In the genomic region with DNA sequence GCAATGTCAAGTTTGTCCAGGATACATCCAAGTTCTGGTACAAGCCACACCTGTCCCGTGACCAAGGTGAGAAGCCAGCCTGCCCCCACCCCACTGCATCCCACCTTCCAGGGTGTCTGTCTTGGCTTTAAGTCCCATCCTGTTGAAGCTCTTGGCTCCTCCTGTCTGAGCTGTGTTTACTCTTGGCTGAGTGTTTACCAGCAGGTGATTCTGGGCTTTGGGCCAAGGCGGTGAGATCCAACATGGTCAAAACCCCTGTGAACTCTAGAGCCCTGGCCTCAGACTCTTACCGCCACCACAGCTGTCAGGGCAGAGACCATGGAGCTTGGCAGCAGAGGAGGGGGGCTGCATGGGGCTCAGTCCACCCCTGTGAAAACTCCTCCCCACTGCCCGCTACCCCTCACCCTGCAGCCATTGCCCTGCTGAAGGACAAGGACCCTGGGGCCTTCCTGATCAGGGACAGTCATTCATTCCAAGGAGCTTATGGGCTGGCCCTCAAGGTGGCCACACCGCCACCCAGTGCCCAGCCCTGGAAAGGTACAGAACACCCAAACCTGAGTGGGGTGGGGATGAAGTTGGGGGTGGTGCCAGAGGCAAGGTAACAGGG, we compare ENCODE assay signal across 1 cellular context.
TF ChIP-seq lines count a peak whose summit lies in the region.

No MANE protein-coding gene starts in this region.

TF ChIP-seq in HepG2, 621 proteins besides CTCF, POLR2A, EP300 and RAD21 (continued from another document and continues in another):
- TF ChIP-seq, protein P1, sequence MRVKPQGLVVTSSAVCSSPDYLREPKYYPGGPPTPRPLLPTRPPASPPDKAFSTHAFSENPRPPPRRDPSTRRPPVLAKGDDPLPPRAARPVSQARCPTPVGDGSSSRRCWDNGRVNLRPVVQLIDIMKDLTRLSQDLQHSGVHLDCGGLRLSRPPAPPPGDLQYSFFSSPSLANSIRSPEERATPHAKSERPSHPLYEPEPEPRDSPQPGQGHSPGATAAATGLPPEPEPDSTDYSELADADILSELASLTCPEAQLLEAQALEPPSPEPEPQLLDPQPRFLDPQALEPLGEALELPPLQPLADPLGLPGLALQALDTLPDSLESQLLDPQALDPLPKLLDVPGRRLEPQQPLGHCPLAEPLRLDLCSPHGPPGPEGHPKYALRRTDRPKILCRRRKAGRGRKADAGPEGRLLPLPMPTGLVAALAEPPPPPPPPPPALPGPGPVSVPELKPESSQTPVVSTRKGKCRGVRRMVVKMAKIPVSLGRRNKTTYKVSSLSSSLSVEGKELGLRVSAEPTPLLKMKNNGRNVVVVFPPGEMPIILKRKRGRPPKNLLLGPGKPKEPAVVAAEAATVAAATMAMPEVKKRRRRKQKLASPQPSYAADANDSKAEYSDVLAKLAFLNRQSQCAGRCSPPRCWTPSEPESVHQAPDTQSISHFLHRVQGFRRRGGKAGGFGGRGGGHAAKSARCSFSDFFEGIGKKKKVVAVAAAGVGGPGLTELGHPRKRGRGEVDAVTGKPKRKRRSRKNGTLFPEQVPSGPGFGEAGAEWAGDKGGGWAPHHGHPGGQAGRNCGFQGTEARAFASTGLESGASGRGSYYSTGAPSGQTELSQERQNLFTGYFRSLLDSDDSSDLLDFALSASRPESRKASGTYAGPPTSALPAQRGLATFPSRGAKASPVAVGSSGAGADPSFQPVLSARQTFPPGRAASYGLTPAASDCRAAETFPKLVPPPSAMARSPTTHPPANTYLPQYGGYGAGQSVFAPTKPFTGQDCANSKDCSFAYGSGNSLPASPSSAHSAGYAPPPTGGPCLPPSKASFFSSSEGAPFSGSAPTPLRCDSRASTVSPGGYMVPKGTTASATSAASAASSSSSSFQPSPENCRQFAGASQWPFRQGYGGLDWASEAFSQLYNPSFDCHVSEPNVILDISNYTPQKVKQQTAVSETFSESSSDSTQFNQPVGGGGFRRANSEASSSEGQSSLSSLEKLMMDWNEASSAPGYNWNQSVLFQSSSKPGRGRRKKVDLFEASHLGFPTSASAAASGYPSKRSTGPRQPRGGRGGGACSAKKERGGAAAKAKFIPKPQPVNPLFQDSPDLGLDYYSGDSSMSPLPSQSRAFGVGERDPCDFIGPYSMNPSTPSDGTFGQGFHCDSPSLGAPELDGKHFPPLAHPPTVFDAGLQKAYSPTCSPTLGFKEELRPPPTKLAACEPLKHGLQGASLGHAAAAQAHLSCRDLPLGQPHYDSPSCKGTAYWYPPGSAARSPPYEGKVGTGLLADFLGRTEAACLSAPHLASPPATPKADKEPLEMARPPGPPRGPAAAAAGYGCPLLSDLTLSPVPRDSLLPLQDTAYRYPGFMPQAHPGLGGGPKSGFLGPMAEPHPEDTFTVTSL (CRISPR knock-in tag; IDR thresholded peaks at IDR 0.05; ENCODE audit: borderline replicate concordance), result peak; percentile 82; the same call in 1 of the 2 replicates
- TF ChIP-seq, protein P2, sequence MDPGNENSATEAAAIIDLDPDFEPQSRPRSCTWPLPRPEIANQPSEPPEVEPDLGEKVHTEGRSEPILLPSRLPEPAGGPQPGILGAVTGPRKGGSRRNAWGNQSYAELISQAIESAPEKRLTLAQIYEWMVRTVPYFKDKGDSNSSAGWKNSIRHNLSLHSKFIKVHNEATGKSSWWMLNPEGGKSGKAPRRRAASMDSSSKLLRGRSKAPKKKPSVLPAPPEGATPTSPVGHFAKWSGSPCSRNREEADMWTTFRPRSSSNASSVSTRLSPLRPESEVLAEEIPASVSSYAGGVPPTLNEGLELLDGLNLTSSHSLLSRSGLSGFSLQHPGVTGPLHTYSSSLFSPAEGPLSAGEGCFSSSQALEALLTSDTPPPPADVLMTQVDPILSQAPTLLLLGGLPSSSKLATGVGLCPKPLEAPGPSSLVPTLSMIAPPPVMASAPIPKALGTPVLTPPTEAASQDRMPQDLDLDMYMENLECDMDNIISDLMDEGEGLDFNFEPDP (CRISPR knock-in tag; conservative IDR thresholded peaks at IDR 0.05), result no peak
- TF ChIP-seq NFYB (CRISPR knock-in tag; IDR thresholded peaks at IDR 0.05) (no peak), ZMAT3 (CRISPR knock-in tag; conservative IDR thresholded peaks at IDR 0.05) (no peak), MLLT10 (CRISPR knock-in tag; IDR thresholded peaks at IDR 0.05) (no peak), IKZF1 (IDR thresholded peaks at IDR 0.05) (no peak), TSC22D2 (CRISPR knock-in tag; IDR thresholded peaks at IDR 0.05; ENCODE audit: borderline replicate concordance) (no peak), ZNF382 (CRISPR knock-in tag; IDR thresholded peaks at IDR 0.05; ENCODE audit: borderline replicate concordance) (no peak), ZNF432 (CRISPR knock-in tag; IDR thresholded peaks at IDR 0.05; ENCODE audit: borderline replicate concordance) (no peak), JUN (CRISPR knock-in tag; IDR thresholded peaks at IDR 0.05) (no peak), KAT2B (IDR thresholded peaks at IDR 0.05; ENCODE audit: borderline replicate concordance, low read depth, low read length) (no peak), NR2F1 (CRISPR knock-in tag; IDR thresholded peaks at IDR 0.05) (peak; percentile 35 to 52; a peak in 2 of 4 replicates), ZNF589 (CRISPR knock-in tag; conservative IDR thresholded peaks at IDR 0.05) (no peak), ZNF891 (CRISPR knock-in tag; IDR thresholded peaks at IDR 0.05) (no peak), GATAD1 (CRISPR knock-in tag; IDR thresholded peaks at IDR 0.05) (peak; percentile 62; the same call in 1 of the 2 replicates), NFIC (IDR thresholded peaks at IDR 0.05; ENCODE audit: low read length) (peak; percentile 94), HNRNPL (IDR thresholded peaks at IDR 0.05; ENCODE audit: low read depth, low read length) (peak; percentile 78)
- TF ChIP-seq, protein P3, sequence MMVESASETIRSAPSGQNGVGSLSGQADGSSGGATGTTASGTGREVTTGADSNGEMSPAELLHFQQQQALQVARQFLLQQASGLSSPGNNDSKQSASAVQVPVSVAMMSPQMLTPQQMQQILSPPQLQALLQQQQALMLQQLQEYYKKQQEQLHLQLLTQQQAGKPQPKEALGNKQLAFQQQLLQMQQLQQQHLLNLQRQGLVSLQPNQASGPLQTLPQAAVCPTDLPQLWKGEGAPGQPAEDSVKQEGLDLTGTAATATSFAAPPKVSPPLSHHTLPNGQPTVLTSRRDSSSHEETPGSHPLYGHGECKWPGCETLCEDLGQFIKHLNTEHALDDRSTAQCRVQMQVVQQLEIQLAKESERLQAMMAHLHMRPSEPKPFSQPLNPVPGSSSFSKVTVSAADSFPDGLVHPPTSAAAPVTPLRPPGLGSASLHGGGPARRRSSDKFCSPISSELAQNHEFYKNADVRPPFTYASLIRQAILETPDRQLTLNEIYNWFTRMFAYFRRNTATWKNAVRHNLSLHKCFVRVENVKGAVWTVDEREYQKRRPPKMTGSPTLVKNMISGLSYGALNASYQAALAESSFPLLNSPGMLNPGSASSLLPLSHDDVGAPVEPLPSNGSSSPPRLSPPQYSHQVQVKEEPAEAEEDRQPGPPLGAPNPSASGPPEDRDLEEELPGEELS (CRISPR knock-in tag; IDR thresholded peaks at IDR 0.05), result peak; percentile 93
- TF ChIP-seq, protein P4, sequence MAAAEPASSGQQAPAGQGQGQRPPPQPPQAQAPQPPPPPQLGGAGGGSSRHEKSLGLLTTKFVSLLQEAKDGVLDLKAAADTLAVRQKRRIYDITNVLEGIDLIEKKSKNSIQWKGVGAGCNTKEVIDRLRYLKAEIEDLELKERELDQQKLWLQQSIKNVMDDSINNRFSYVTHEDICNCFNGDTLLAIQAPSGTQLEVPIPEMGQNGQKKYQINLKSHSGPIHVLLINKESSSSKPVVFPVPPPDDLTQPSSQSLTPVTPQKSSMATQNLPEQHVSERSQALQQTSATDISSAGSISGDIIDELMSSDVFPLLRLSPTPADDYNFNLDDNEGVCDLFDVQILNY (CRISPR knock-in tag; conservative IDR thresholded peaks at IDR 0.05), result no peak
- TF ChIP-seq, protein P5, sequence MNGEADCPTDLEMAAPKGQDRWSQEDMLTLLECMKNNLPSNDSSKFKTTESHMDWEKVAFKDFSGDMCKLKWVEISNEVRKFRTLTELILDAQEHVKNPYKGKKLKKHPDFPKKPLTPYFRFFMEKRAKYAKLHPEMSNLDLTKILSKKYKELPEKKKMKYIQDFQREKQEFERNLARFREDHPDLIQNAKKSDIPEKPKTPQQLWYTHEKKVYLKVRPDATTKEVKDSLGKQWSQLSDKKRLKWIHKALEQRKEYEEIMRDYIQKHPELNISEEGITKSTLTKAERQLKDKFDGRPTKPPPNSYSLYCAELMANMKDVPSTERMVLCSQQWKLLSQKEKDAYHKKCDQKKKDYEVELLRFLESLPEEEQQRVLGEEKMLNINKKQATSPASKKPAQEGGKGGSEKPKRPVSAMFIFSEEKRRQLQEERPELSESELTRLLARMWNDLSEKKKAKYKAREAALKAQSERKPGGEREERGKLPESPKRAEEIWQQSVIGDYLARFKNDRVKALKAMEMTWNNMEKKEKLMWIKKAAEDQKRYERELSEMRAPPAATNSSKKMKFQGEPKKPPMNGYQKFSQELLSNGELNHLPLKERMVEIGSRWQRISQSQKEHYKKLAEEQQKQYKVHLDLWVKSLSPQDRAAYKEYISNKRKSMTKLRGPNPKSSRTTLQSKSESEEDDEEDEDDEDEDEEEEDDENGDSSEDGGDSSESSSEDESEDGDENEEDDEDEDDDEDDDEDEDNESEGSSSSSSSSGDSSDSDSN (CRISPR knock-in tag; IDR thresholded peaks at IDR 0.05), result peak; percentile 44
- TF ChIP-seq, protein P6, sequence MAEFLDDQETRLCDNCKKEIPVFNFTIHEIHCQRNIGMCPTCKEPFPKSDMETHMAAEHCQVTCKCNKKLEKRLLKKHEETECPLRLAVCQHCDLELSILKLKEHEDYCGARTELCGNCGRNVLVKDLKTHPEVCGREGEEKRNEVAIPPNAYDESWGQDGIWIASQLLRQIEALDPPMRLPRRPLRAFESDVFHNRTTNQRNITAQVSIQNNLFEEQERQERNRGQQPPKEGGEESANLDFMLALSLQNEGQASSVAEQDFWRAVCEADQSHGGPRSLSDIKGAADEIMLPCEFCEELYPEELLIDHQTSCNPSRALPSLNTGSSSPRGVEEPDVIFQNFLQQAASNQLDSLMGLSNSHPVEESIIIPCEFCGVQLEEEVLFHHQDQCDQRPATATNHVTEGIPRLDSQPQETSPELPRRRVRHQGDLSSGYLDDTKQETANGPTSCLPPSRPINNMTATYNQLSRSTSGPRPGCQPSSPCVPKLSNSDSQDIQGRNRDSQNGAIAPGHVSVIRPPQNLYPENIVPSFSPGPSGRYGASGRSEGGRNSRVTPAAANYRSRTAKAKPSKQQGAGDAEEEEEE (CRISPR knock-in tag; IDR thresholded peaks at IDR 0.05; ENCODE audit: borderline replicate concordance), result no peak
- TF ChIP-seq, protein P7, sequence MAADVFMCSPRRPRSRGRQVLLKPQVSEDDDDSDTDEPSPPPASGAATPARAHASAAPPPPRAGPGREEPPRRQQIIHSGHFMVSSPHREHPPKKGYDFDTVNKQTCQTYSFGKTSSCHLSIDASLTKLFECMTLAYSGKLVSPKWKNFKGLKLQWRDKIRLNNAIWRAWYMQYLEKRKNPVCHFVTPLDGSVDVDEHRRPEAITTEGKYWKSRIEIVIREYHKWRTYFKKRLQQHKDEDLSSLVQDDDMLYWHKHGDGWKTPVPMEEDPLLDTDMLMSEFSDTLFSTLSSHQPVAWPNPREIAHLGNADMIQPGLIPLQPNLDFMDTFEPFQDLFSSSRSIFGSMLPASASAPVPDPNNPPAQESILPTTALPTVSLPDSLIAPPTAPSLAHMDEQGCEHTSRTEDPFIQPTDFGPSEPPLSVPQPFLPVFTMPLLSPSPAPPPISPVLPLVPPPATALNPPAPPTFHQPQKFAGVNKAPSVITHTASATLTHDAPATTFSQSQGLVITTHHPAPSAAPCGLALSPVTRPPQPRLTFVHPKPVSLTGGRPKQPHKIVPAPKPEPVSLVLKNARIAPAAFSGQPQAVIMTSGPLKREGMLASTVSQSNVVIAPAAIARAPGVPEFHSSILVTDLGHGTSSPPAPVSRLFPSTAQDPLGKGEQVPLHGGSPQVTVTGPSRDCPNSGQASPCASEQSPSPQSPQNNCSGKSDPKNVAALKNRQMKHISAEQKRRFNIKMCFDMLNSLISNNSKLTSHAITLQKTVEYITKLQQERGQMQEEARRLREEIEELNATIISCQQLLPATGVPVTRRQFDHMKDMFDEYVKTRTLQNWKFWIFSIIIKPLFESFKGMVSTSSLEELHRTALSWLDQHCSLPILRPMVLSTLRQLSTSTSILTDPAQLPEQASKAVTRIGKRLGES (CRISPR knock-in tag; IDR thresholded peaks at IDR 0.05; ENCODE audit: borderline replicate concordance), result no peak
- TF ChIP-seq, protein P8, sequence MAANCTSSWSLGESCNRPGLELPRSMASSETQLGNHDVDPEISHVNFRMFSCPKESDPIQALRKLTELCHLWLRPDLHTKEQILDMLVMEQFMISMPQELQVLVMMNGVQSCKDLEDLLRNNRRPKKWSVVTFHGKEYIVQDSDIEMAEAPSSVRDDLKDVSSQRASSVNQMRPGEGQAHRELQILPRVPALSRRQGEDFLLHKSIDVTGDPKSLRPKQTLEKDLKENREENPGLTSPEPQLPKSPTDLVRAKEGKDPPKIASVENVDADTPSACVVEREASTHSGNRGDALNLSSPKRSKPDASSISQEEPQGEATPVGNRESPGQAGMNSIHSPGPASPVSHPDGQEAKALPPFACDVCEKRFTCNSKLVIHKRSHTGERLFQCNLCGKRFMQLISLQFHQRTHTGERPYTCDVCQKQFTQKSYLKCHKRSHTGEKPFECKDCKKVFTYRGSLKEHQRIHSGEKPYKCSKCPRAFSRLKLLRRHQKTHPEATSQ (CRISPR knock-in tag; IDR thresholded peaks at IDR 0.05; ENCODE audit: borderline replicate concordance), result no peak; the same call in 1 of the 2 replicates
- TF ChIP-seq, protein P9, sequence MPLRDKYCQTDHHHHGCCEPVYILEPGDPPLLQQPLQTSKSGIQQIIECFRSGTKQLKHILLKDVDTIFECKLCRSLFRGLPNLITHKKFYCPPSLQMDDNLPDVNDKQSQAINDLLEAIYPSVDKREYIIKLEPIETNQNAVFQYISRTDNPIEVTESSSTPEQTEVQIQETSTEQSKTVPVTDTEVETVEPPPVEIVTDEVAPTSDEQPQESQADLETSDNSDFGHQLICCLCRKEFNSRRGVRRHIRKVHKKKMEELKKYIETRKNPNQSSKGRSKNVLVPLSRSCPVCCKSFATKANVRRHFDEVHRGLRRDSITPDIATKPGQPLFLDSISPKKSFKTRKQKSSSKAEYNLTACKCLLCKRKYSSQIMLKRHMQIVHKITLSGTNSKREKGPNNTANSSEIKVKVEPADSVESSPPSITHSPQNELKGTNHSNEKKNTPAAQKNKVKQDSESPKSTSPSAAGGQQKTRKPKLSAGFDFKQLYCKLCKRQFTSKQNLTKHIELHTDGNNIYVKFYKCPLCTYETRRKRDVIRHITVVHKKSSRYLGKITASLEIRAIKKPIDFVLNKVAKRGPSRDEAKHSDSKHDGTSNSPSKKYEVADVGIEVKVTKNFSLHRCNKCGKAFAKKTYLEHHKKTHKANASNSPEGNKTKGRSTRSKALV (CRISPR knock-in tag; IDR thresholded peaks at IDR 0.05), result 0 out of 2 replicates have a peak, but pooled peaks have one; percentile 22
